ENCODE assay signal across 1 cellular context in genomic region chr20:47705497-47705856, GRCh38.
TF ChIP-seq lines count a peak whose summit lies in the region.

No MANE protein-coding gene starts in this region.

TF ChIP-seq in HCT116, 20 proteins besides CTCF, POLR2A, EP300 and RAD21 (continued from another document):
- TF ChIP-seq EZH2phosphoT487 (IDR thresholded peaks at IDR 0.05; ENCODE audit: borderline replicate concordance): no peak
- no peak for TF ChIP-seq TCF7L2 (IDR thresholded peaks at IDR 0.05; ENCODE audit: borderline replicate concordance, extremely low read depth, insufficient read depth, insufficient read length)
- no peak for TF ChIP-seq SIN3A (IDR thresholded peaks at IDR 0.05; ENCODE audit: low read depth)
- no peak for TF ChIP-seq SRF (IDR thresholded peaks at IDR 0.05; ENCODE audit: low read depth)
- no peak for TF ChIP-seq REST (IDR thresholded peaks at IDR 0.05; ENCODE audit: low read depth)
- TF ChIP-seq CEBPB (IDR thresholded peaks at IDR 0.05; ENCODE audit: low read depth): no peak
- TF ChIP-seq ZBTB33 (IDR thresholded peaks at IDR 0.05; ENCODE audit: extremely low read depth, insufficient replicate concordance, low read length): no peak
